Comparison of ENCODE assay signal across 17 cellular contexts in the genomic region with DNA sequence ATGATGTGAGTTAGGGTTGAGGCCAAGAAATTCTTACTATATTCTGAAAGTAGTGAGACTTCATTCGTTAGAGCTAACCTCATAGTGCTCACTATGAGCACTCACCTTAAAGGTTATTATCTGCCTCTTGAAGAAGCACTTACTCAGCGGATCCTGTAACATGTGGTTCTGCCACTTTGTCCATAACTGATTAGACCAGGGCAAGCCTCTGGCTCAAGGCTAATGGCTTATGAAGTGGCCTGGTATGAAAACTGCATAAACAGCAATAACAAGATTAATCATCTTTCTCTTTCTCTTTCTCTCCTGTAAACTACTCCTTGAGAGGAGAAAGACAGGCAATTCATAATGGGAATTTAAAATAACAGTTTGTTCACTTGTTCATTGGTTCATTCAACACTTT.
DNase-seq lines count a peak whose midpoint lies in the region; ATAC-seq and TF ChIP-seq lines count a peak whose summit lies in the region.
"Had no signal": no experiment of that assay in that cellular context is flagged by ENCODE, and none has a peak within 500 bp of the region (broad histone marks: within the 10 kb centered on the region; RNA-seq: fewer than 3 reads in every experiment).

No MANE protein-coding gene starts in this region.

- DNase-seq in natural killer cell treated with Interleukin-12 subunit alpha and Interleukin-12 subunit beta and Interleukin-15 and Interleukin-18, amount 100 ng/mL, for 72 hours (ENCODE audit: low spot score): no peak
- no peak for DNase-seq in natural killer cell
- DNase-seq in RPMI8226: peak; percentile 12
- peak; percentile 25 for DNase-seq in left kidney (ENCODE audit: low read depth, low spot score)
- no peak for DNase-seq in stimulated activated naive B cell treated with anti-CD40 and anti-IgM and Interleukin-4, amounts not matched to agents 10 μg/mL and 1 μg/mL and 100 μg/mL, for 72 hours
- DNase-seq in effector CD4-positive, alpha-beta T cell: no peak
- DNase-seq in 8988T: no peak
- DNase-seq: activated naive CD8-positive, alpha-beta T cell treated with anti-CD3 and anti-CD28 coated beads, Interleukin-2, amount 10 ng/mL, durations not matched to agents 7 days and 5 days; DMS 273 treated with DMSO at 0.1 percent for 48 hours; H9; heart left ventricle; NCI-H2029 treated with DMSO at 0.1 percent for 48 hours; NCI-H69; occipital lobe; sigmoid colon; tibial artery had no signal

- H3K4me3 Mint-ChIP-seq in natural killer cell treated with Interleukin-12 subunit alpha and Interleukin-12 subunit beta and Interleukin-15 and Interleukin-18, amount 100 ng/mL, for 72 hours: peak overlapping the region; percentile 12
- H3K4me3 Mint-ChIP-seq in natural killer cell: no peak overlapping the region
- H3K4me3 Mint-ChIP-seq in stimulated activated naive B cell treated with anti-CD40 and anti-IgM and Interleukin-4, amounts not matched to agents 10 μg/mL and 1 μg/mL and 100 μg/mL, for 72 hours: no peak overlapping the region
- H3K4me3 Mint-ChIP-seq: activated naive CD8-positive, alpha-beta T cell treated with anti-CD3 and anti-CD28 coated beads, Interleukin-2, amount 10 ng/mL, durations not matched to agents 7 days and 5 days; H9 had no signal

- ATAC-seq in natural killer cell treated with Interleukin-12 subunit alpha and Interleukin-12 subunit beta and Interleukin-15 and Interleukin-18, amount 100 ng/mL, for 72 hours: peak in 1 of 2 donors; percentile 51
- no peak for ATAC-seq in natural killer cell
- no peak for ATAC-seq in stimulated activated naive B cell treated with anti-CD40 and anti-IgM and Interleukin-4, amounts not matched to agents 10 μg/mL and 1 μg/mL and 100 μg/mL, for 72 hours (replicated peaks)
- ATAC-seq: Panc1 had no signal

- peaks cover 28 to 39% of the 10 kb centered on the region in 2 donors for H3K4me1 Mint-ChIP-seq in natural killer cell treated with Interleukin-12 subunit alpha and Interleukin-12 subunit beta and Interleukin-15 and Interleukin-18, amount 100 ng/mL, for 72 hours (ENCODE audit: low read depth in 2 of 2)
- peaks cover 45 to 46% of the 10 kb centered on the region in 2 donors for H3K4me1 Mint-ChIP-seq in natural killer cell
- peaks cover 17 to 33% of the 10 kb centered on the region in 2 donors for H3K4me1 Mint-ChIP-seq in stimulated activated naive B cell treated with anti-CD40 and anti-IgM and Interleukin-4, amounts not matched to agents 10 μg/mL and 1 μg/mL and 100 μg/mL, for 72 hours

- no peaks in the 10 kb centered on the region for H3K27me3 Mint-ChIP-seq in natural killer cell treated with Interleukin-12 subunit alpha and Interleukin-12 subunit beta and Interleukin-15 and Interleukin-18, amount 100 ng/mL, for 72 hours
- H3K27me3 Mint-ChIP-seq in natural killer cell (ENCODE audit: low read depth in 2 of 2): no peaks in the 10 kb centered on the region
- no peaks in the 10 kb centered on the region for H3K27me3 Mint-ChIP-seq in stimulated activated naive B cell treated with anti-CD40 and anti-IgM and Interleukin-4, amounts not matched to agents 10 μg/mL and 1 μg/mL and 100 μg/mL, for 72 hours
- H3K27me3 Mint-ChIP-seq: activated naive CD8-positive, alpha-beta T cell treated with anti-CD3 and anti-CD28 coated beads, Interleukin-2, amount 10 ng/mL, durations not matched to agents 7 days and 5 days had no signal

- no peaks in the 10 kb centered on the region for H3K36me3 Mint-ChIP-seq in natural killer cell treated with Interleukin-12 subunit alpha and Interleukin-12 subunit beta and Interleukin-15 and Interleukin-18, amount 100 ng/mL, for 72 hours
- H3K36me3 Mint-ChIP-seq in natural killer cell: no peaks in the 10 kb centered on the region
- H3K36me3 Mint-ChIP-seq in stimulated activated naive B cell treated with anti-CD40 and anti-IgM and Interleukin-4, amounts not matched to agents 10 μg/mL and 1 μg/mL and 100 μg/mL, for 72 hours: peaks cover 0 to 3% of the 10 kb centered on the region in 2 donors

- no peak overlapping the region for H3K27ac Mint-ChIP-seq in natural killer cell treated with Interleukin-12 subunit alpha and Interleukin-12 subunit beta and Interleukin-15 and Interleukin-18, amount 100 ng/mL, for 72 hours
- peak overlapping the region in 1 of 2 donors; percentile 3 for H3K27ac Mint-ChIP-seq in natural killer cell
- no peak overlapping the region for H3K27ac Mint-ChIP-seq in stimulated activated naive B cell treated with anti-CD40 and anti-IgM and Interleukin-4, amounts not matched to agents 10 μg/mL and 1 μg/mL and 100 μg/mL, for 72 hours
- H3K27ac Mint-ChIP-seq: H9 had no signal

- no peak for TF ChIP-seq CTCF in natural killer cell (IDR thresholded peaks at IDR 0.05)

- no peaks in the 10 kb centered on the region for H3K9me3 Mint-ChIP-seq in natural killer cell treated with Interleukin-12 subunit alpha and Interleukin-12 subunit beta and Interleukin-15 and Interleukin-18, amount 100 ng/mL, for 72 hours
- H3K9me3 Mint-ChIP-seq in natural killer cell: no peaks in the 10 kb centered on the region
- no peaks in the 10 kb centered on the region for H3K9me3 Mint-ChIP-seq in stimulated activated naive B cell treated with anti-CD40 and anti-IgM and Interleukin-4, amounts not matched to agents 10 μg/mL and 1 μg/mL and 100 μg/mL, for 72 hours
- H3K9me3 Mint-ChIP-seq: activated naive CD8-positive, alpha-beta T cell treated with anti-CD3 and anti-CD28 coated beads, Interleukin-2, amount 10 ng/mL, durations not matched to agents 7 days and 5 days; H9 had no signal

- intact Hi-C loops in natural killer cell (cut with micrococcal nuclease): no loop called here

Comparison
In these comparisons a context has a peak if more than half of its experiments do, and no peak if none do; other contexts are left out.
1. DNase-seq: peak in RPMI8226 (single experiment) and left kidney (single experiment); none in natural killer cell treated with Interleukin-12 subunit alpha and Interleukin-12 subunit beta and Interleukin-15 and Interleukin-18, amount 100 ng/mL, for 72 hours (single experiment), natural killer cell (single experiment), stimulated activated naive B cell treated with anti-CD40 and anti-IgM and Interleukin-4, amounts not matched to agents 10 μg/mL and 1 μg/mL and 100 μg/mL, for 72 hours (single experiment), effector CD4-positive, alpha-beta T cell (single experiment) and 8988T (single experiment).